15 cellular contexts compared by ENCODE assay signal in the genomic region with DNA sequence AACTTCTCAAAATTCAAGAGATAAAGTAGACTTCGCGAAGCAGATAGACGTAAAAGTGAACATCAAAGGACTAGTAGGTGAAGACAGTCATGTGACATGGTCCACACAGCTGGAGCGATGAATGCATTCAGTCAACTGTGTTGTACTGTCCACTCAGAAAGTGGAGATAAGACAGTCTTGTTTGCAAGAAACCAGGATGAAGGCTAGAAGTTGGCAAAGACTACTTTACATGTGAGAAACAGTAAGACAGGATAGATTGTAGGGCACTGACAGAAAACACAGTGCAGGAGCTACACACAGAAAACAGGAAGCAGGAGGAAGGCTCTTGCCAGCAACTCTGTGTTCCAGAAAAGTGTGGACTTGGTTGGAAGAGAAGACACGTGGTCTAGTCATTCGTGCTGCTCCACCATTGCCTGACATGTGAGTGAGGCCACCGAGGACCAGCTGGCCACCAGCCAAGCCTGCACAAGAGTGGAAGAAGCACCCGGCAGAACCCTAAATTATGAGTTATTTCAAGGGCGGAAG.
A peak's percentile ranks its signal among the peaks of the same experiment; 100 is the strongest.
DNase-seq lines count a peak whose midpoint lies in the region; ATAC-seq and TF ChIP-seq lines count a peak whose summit lies in the region.
"Had no signal": no experiment of that assay in that cellular context is flagged by ENCODE, and none has a peak within 500 bp of the region (broad histone marks: within the 10 kb centered on the region; RNA-seq: fewer than 3 reads in every experiment).

No MANE protein-coding gene starts in this region.

- no peak overlapping the region for H2BK12ac ChIP-seq in mesenchymal stem cell (ENCODE audit: low read length in 2 of 2)

- no peak overlapping the region for H2AK5ac ChIP-seq in mesenchymal stem cell (ENCODE audit: low read length, severe bottlenecking)

- no peak overlapping the region for H2AFZ ChIP-seq in mesenchymal stem cell (ENCODE audit: low read depth, low read length)
- H2AFZ ChIP-seq: parathyroid adenoma had no signal

- no peaks in the 10 kb centered on the region for H3K27me3 Mint-ChIP-seq in endothelial cell (ENCODE audit: unreplicated experiment)
- H3K27me3 Mint-ChIP-seq: stimulated activated naive CD8-positive, alpha-beta T cell treated with anti-CD3 and anti-CD28 coated beads, Interleukin-15, Interleukin-2, amounts not matched to agents 100 ng/mL and 50 ng/mL, for 24 hours had no signal

- H3K14ac ChIP-seq in mesenchymal stem cell (ENCODE audit: low read length in 2 of 2): no peak overlapping the region

- no peak overlapping the region for H2BK15ac ChIP-seq in mesenchymal stem cell (ENCODE audit: low read depth, poor library complexity, severe bottlenecking)

- no peak overlapping the region for H3K4me2 ChIP-seq in mesenchymal stem cell (ENCODE audit: low read length, poor library complexity, severe bottlenecking)

- H3K36me3 ChIP-seq in mesenchymal stem cell (ENCODE audit: control insufficient read depth in 1 of 2, insufficient read depth in 2 of 2, low read depth in 1 of 2, low read length in 2 of 2): peaks cover 20 to 55% of the 10 kb centered on the region in 2 experiments

- no peak overlapping the region for H4K8ac ChIP-seq in mesenchymal stem cell (ENCODE audit: low read length)

- no peak overlapping the region for H3K4ac ChIP-seq in mesenchymal stem cell (ENCODE audit: low read depth in 1 of 2, low read length in 2 of 2)

- no peaks in the 10 kb centered on the region for H3K9me3 Mint-ChIP-seq in endothelial cell (ENCODE audit: unreplicated experiment)
- H3K9me3 Mint-ChIP-seq: activated naive CD4-positive, alpha-beta T cell treated with anti-CD3 and anti-CD28 coated beads, Interleukin-2, amount 50 U/mL, for 24 hours had no signal

- no peak overlapping the region for H3K4me3 ChIP-seq in mesenchymal stem cell (ENCODE audit: insufficient read depth in 1 of 2, low read depth in 1 of 2, low read length in 2 of 2)

- no peak for TF ChIP-seq CTCF in endothelial cell (IDR thresholded peaks at IDR 0.05; ENCODE audit: unreplicated experiment)

- H3K4me1 Mint-ChIP-seq in endothelial cell (ENCODE audit: unreplicated experiment): peaks cover 12% of the 10 kb centered on the region
- H3K4me1 Mint-ChIP-seq: activated naive CD4-positive, alpha-beta T cell treated with anti-CD3 and anti-CD28 coated beads, Interleukin-2, amount 50 U/mL, for 24 hours had no signal

- ATAC-seq in GM21390 (IDR thresholded peaks at IDR 0.05; ENCODE audit: unreplicated experiment): no peak
- ATAC-seq in HG03439 (IDR thresholded peaks at IDR 0.05; ENCODE audit: unreplicated experiment): no peak
- ATAC-seq in GM19023 (IDR thresholded peaks at IDR 0.05; ENCODE audit: unreplicated experiment): no peak

- H3K23ac ChIP-seq in mesenchymal stem cell (ENCODE audit: low read length in 2 of 2): no peak overlapping the region

- no peak overlapping the region for H2BK120ac ChIP-seq in mesenchymal stem cell (ENCODE audit: low read depth, low read length)

- H3K27ac Mint-ChIP-seq in endothelial cell (ENCODE audit: unreplicated experiment): no peak overlapping the region
- H3K27ac Mint-ChIP-seq: activated naive CD4-positive, alpha-beta T cell treated with anti-CD3 and anti-CD28 coated beads, Interleukin-2, amount 50 U/mL, for 24 hours; stimulated activated naive CD8-positive, alpha-beta T cell treated with anti-CD3 and anti-CD28 coated beads, Interleukin-15, Interleukin-2, amounts not matched to agents 100 ng/mL and 50 ng/mL, for 24 hours had no signal

- peak; percentile 9 for DNase-seq in EL
- DNase-seq in NOMO-1 treated with dmso at 0.1 percent for 144 hours (lab: John Stamatoyannopoulos, UW; ENCODE audit: unreplicated experiment): peak; percentile 26
- DNase-seq in epithelial cell of prostate (ENCODE audit: low read depth, low spot score): no peak
- peak; percentile 51 for DNase-seq in mesenchymal stem cell
- DNase-seq in endothelial cell (ENCODE audit: low spot score): no peak
- DNase-seq: mesendoderm; NCI-H1694; stimulated activated CD4-positive, alpha-beta T cell treated with anti-CD3 and anti-CD28 coated beads, Interleukin-4, amount 100 ng/mL, for 24 hours; T1000 had no signal

- H3K27ac ChIP-seq in epithelial cell of prostate (peak overlapping the region; percentile 41), mesenchymal stem cell (ENCODE audit: low read length, poor library complexity, severe bottlenecking) (peak overlapping the region; percentile 72)
- H3K27ac ChIP-seq: parathyroid adenoma had no signal

- no peaks in the 10 kb centered on the region for H3K9me3 ChIP-seq in mesenchymal stem cell (ENCODE audit: control insufficient read depth, low read length)

- H3K27me3 ChIP-seq in mesenchymal stem cell (ENCODE audit: control insufficient read depth in 1 of 2, insufficient read depth in 1 of 2, low read length in 2 of 2): no peaks in the 10 kb centered on the region

- no peaks in the 10 kb centered on the region for H3K36me3 Mint-ChIP-seq in endothelial cell (ENCODE audit: low read depth, unreplicated experiment)
- H3K36me3 Mint-ChIP-seq: activated naive CD4-positive, alpha-beta T cell treated with anti-CD3 and anti-CD28 coated beads, Interleukin-2, amount 50 U/mL, for 24 hours had no signal

- H2BK5ac ChIP-seq in mesenchymal stem cell (ENCODE audit: low read depth, low read length, poor library complexity, severe bottlenecking): no peak overlapping the region

- no peak overlapping the region for H4K91ac ChIP-seq in mesenchymal stem cell (ENCODE audit: low read length)

- 79% methylated on average over 8 of the region's 9 CpGs for WGBS in mesenchymal stem cell

- H3K18ac ChIP-seq in mesenchymal stem cell (ENCODE audit: low read depth in 1 of 2, low read length in 2 of 2): no peak overlapping the region

- peaks cover 16% of the 10 kb centered on the region for H3K79me1 ChIP-seq in mesenchymal stem cell (replicated peaks; ENCODE audit: low read length, poor library complexity, severe bottlenecking)

- no peak overlapping the region for H3K4me3 Mint-ChIP-seq in endothelial cell (ENCODE audit: unreplicated experiment)
- H3K4me3 Mint-ChIP-seq: activated naive CD4-positive, alpha-beta T cell treated with anti-CD3 and anti-CD28 coated beads, Interleukin-2, amount 50 U/mL, for 24 hours; stimulated activated naive CD8-positive, alpha-beta T cell treated with anti-CD3 and anti-CD28 coated beads, Interleukin-15, Interleukin-2, amounts not matched to agents 100 ng/mL and 50 ng/mL, for 24 hours had no signal

- H3K4me1 ChIP-seq in mesenchymal stem cell (ENCODE audit: control insufficient read depth, insufficient read depth, low read depth, low read length): peaks cover 17% of the 10 kb centered on the region
- H3K4me1 ChIP-seq: parathyroid adenoma had no signal

- peak overlapping the region; percentile 46 for H3K9ac ChIP-seq in mesenchymal stem cell (ENCODE audit: low read length)
- H3K9ac ChIP-seq: parathyroid adenoma had no signal

Comparison
In these comparisons a context has a peak if more than half of its experiments do, and no peak if none do; other contexts are left out.
1. DNase-seq: peak in EL (single experiment), NOMO-1 treated with dmso at 0.1 percent for 144 hours (single experiment) and mesenchymal stem cell (single experiment); none in epithelial cell of prostate (single experiment) and endothelial cell (single experiment).